In the genomic region with DNA sequence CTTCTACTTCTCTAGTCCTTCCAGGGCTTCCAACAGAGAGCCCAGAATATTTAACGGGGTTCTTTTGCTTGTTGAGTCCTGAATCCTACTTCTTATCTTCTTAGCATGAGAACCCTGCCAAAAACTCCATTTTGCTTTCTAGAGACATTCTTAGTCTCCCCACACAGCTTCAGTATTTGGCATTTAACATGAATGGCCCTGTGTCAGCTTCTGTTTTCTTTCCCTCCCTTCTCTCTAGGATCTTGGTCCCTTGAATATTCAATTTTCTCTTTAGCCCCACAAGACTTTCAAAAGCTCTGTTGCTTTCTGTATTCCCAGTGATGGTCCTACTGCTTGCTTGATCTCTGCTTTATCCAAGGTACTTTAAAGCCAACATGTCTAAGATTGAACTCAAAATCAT, we compare ENCODE assay signal across 34 cellular contexts.
"Had no signal": no experiment of that assay in that cellular context is flagged by ENCODE, and none has a peak within 500 bp of the region (broad histone marks: within the 10 kb centered on the region; RNA-seq: fewer than 3 reads in every experiment).

No MANE protein-coding gene starts in this region.

- H3K9me3 Mint-ChIP-seq: activated CD4-positive, alpha-beta memory T cell treated with anti-CD3 and anti-CD28 coated beads, Interleukin-2, amount 10 ng/mL, durations not matched to agents 7 days and 5 days; activated CD4-positive, alpha-beta T cell treated with anti-CD3 and anti-CD28 coated beads, Interleukin-2, amount 10 ng/mL, durations not matched to agents 24 days and 14 days; activated naive CD4-positive, alpha-beta T cell treated with anti-CD3 and anti-CD28 coated beads, Interleukin-2, amount 10 ng/mL, durations not matched to agents 7 days and 5 days; activated naive CD4-positive, alpha-beta T cell treated with anti-CD3 and anti-CD28 coated beads, Interleukin-2, amount 50 U/mL, for 24 hours; activated naive CD8-positive, alpha-beta T cell treated with anti-CD3 and anti-CD28 coated beads, Interleukin-2, amount 10 ng/mL, durations not matched to agents 7 days and 5 days; activated naive CD8-positive, alpha-beta T cell treated with anti-CD3 and anti-CD28 coated beads, Interleukin-2, amount 50 U/mL, for 24 hours; activated T-cell treated with anti-CD3 and anti-CD28 coated beads, Interleukin-2, amount 50 U/mL, for 24 hours; activated T-helper 2 cell treated with anti-CD3 and anti-CD28 coated beads, Interferon-gamma antibody, Interleukin-2, Interleukin-4, amounts not matched to agents 10 μg/mL and 5 μg/mL and 100 μg/mL, durations not matched to agents 14 hours and 24 hours and 36 hours; T-cell; T-helper 2 cell treated with Interferon-gamma antibody and Interleukin-4, amounts not matched to agents 5 μg/mL and 100 μg/mL, for 36 hours had no signal

- H3K4me1 ChIP-seq: ascending aorta, breast epithelium had no signal

- ATAC-seq: activated CD4-positive, CD25-positive, alpha-beta regulatory T cell treated with anti-CD3 and anti-CD28 coated beads, Interleukin-2, amount 50 U/mL, for 24 hours; activated CD8-positive, alpha-beta memory T cell treated with anti-CD3 and anti-CD28 coated beads, Interleukin-2, amount 10 ng/mL, durations not matched to agents 7 days and 5 days; activated CD8-positive, alpha-beta T cell treated with anti-CD3 and anti-CD28 coated beads, Interleukin-2, amount 10 ng/mL, durations not matched to agents 7 days and 5 days; activated naive CD8-positive, alpha-beta T cell treated with anti-CD3 and anti-CD28 coated beads, Interleukin-2, amount 50 U/mL, for 24 hours; body of pancreas; T-cell had no signal

- H3K27me3 Mint-ChIP-seq: activated CD4-positive, alpha-beta memory T cell treated with anti-CD3 and anti-CD28 coated beads, Interleukin-2, amount 10 ng/mL, durations not matched to agents 7 days and 5 days; activated CD4-positive, alpha-beta T cell treated with anti-CD3 and anti-CD28 coated beads, Interleukin-2, amount 10 ng/mL, durations not matched to agents 24 days and 14 days; activated CD8-positive, alpha-beta memory T cell treated with anti-CD3 and anti-CD28 coated beads, Interleukin-2, amount 10 ng/mL, durations not matched to agents 7 days and 5 days; activated naive CD4-positive, alpha-beta T cell treated with anti-CD3 and anti-CD28 coated beads, Interleukin-2, amount 10 ng/mL, durations not matched to agents 7 days and 5 days; activated naive CD4-positive, alpha-beta T cell treated with anti-CD3 and anti-CD28 coated beads, Interleukin-2, amount 50 U/mL, for 24 hours; activated naive CD8-positive, alpha-beta T cell; activated naive CD8-positive, alpha-beta T cell treated with anti-CD3 and anti-CD28 coated beads, Interleukin-2, amount 10 ng/mL, durations not matched to agents 7 days and 5 days; activated naive CD8-positive, alpha-beta T cell treated with anti-CD3 and anti-CD28 coated beads, Interleukin-2, amount 50 U/mL, for 24 hours; activated T-cell treated with anti-CD3 and anti-CD28 coated beads, Interleukin-2, amount 50 U/mL, for 24 hours; T-cell had no signal

- DNase-seq: activated CD4-positive, alpha-beta memory T cell treated with anti-CD3 and anti-CD28 coated beads, Interleukin-2, amount 10 ng/mL, durations not matched to agents 7 days and 5 days; activated CD4-positive, alpha-beta T cell treated with anti-CD3 and anti-CD28 coated beads for 1 hour; activated CD4-positive, alpha-beta T cell treated with anti-CD3 and anti-CD28 coated beads for 4 hours; activated CD4-positive, alpha-beta T cell treated with anti-CD3 and anti-CD28 coated beads, Interleukin-2, amount 10 ng/mL, durations not matched to agents 24 days and 14 days; activated CD4-positive, alpha-beta T cell treated with anti-CD3 and anti-CD28 coated beads, Interleukin-2, amount 50 U/mL, for 48 hours; activated CD4-positive, CD25-positive, alpha-beta regulatory T cell; activated CD8-positive, alpha-beta memory T cell treated with anti-CD3 and anti-CD28 coated beads for 24 hours; activated CD8-positive, alpha-beta memory T cell treated with anti-CD3 and anti-CD28 coated beads, Interleukin-2, amount 10 ng/mL, durations not matched to agents 7 days and 5 days; activated CD8-positive, alpha-beta memory T cell treated with anti-CD3 and anti-CD28 coated beads, Interleukin-2, amount 50 U/mL, for 48 hours; activated CD8-positive, alpha-beta T cell treated with anti-CD3 and anti-CD28 coated beads, Interleukin-2, amount 10 ng/mL, durations not matched to agents 7 days and 5 days; activated effector memory CD4-positive, alpha-beta T cell treated with Interleukin-2 at 50 U/mL for 16 hours; activated gamma-delta T cell; activated naive CD4-positive, alpha-beta T cell treated with anti-CD3 and anti-CD28 coated beads, Interleukin-2, amount 10 ng/mL, durations not matched to agents 7 days and 5 days; activated naive CD4-positive, alpha-beta T cell treated with Interleukin-2 at 50 U/mL for 16 hours; activated naive CD8-positive, alpha-beta T cell treated with anti-CD3 and anti-CD28 coated beads, Interleukin-2, amount 10 ng/mL, durations not matched to agents 7 days and 5 days; activated naive CD8-positive, alpha-beta T cell treated with anti-CD3 and anti-CD28 coated beads, Interleukin-2, amount 50 U/mL, for 24 hours; activated T-cell treated with anti-CD3 and anti-CD28 coated beads, Interleukin-2, amount 50 U/mL, for 24 hours; activated T-cell treated with anti-CD3 and anti-CD28 coated beads, Interleukin-2, amount 50 U/mL, for 48 hours; amygdala; anterior cingulate cortex; body of pancreas; brain microvascular endothelial cell; central memory CD4-positive, alpha-beta T cell; T-cell; T-helper 2 cell; T-helper 9 cell had no signal

- H3K9me3 ChIP-seq: ascending aorta, body of pancreas, breast epithelium had no signal

- H3K36me3 ChIP-seq: ascending aorta, brain microvascular endothelial cell, breast epithelium had no signal

- H3K4me3 Mint-ChIP-seq: activated CD4-positive, alpha-beta memory T cell treated with anti-CD3 and anti-CD28 coated beads, Interleukin-2, amount 10 ng/mL, durations not matched to agents 7 days and 5 days; activated CD4-positive, alpha-beta T cell treated with anti-CD3 and anti-CD28 coated beads, Interleukin-2, amount 10 ng/mL, durations not matched to agents 24 days and 14 days; activated CD8-positive, alpha-beta memory T cell treated with anti-CD3 and anti-CD28 coated beads, Interleukin-2, amount 10 ng/mL, durations not matched to agents 7 days and 5 days; activated CD8-positive, alpha-beta T cell treated with anti-CD3 and anti-CD28 coated beads, Interleukin-2, amount 10 ng/mL, durations not matched to agents 7 days and 5 days; activated naive CD4-positive, alpha-beta T cell treated with anti-CD3 and anti-CD28 coated beads, Interleukin-2, amount 10 ng/mL, durations not matched to agents 7 days and 5 days; activated naive CD4-positive, alpha-beta T cell treated with anti-CD3 and anti-CD28 coated beads, Interleukin-2, amount 50 U/mL, for 24 hours; activated naive CD8-positive, alpha-beta T cell; activated naive CD8-positive, alpha-beta T cell treated with anti-CD3 and anti-CD28 coated beads, Interleukin-2, amount 10 ng/mL, durations not matched to agents 7 days and 5 days; activated naive CD8-positive, alpha-beta T cell treated with anti-CD3 and anti-CD28 coated beads, Interleukin-2, amount 50 U/mL, for 24 hours; activated T-cell treated with anti-CD3 and anti-CD28 coated beads, Interleukin-2, amount 50 U/mL, for 24 hours; T-cell; T-helper 2 cell treated with Interferon-gamma antibody and Interleukin-4, amounts not matched to agents 5 μg/mL and 100 μg/mL, for 36 hours had no signal

- H3K36me3 Mint-ChIP-seq: activated naive CD4-positive, alpha-beta T cell treated with anti-CD3 and anti-CD28 coated beads, Interleukin-2, amount 10 ng/mL, durations not matched to agents 7 days and 5 days had no signal

- H3K27me3 ChIP-seq: ascending aorta, body of pancreas, brain microvascular endothelial cell, breast epithelium had no signal

- H3K27ac ChIP-seq: ascending aorta, body of pancreas, brain microvascular endothelial cell, breast epithelium, VCaP had no signal

- H3K4me3 ChIP-seq: ascending aorta, body of pancreas, breast epithelium had no signal

- H3K4me1 Mint-ChIP-seq: activated CD8-positive, alpha-beta memory T cell treated with anti-CD3 and anti-CD28 coated beads, Interleukin-2, amount 10 ng/mL, durations not matched to agents 7 days and 5 days; activated naive CD4-positive, alpha-beta T cell treated with anti-CD3 and anti-CD28 coated beads, Interleukin-2, amount 10 ng/mL, durations not matched to agents 7 days and 5 days had no signal

- H3K27ac Mint-ChIP-seq: activated CD4-positive, alpha-beta memory T cell treated with anti-CD3 and anti-CD28 coated beads, Interleukin-2, amount 10 ng/mL, durations not matched to agents 7 days and 5 days; activated CD4-positive, alpha-beta T cell treated with anti-CD3 and anti-CD28 coated beads, Interleukin-2, amount 10 ng/mL, durations not matched to agents 24 days and 14 days; activated CD8-positive, alpha-beta memory T cell treated with anti-CD3 and anti-CD28 coated beads, Interleukin-2, amount 10 ng/mL, durations not matched to agents 7 days and 5 days; activated CD8-positive, alpha-beta T cell treated with anti-CD3 and anti-CD28 coated beads, Interleukin-2, amount 10 ng/mL, durations not matched to agents 7 days and 5 days; activated naive CD4-positive, alpha-beta T cell treated with anti-CD3 and anti-CD28 coated beads, Interleukin-2, amount 10 ng/mL, durations not matched to agents 7 days and 5 days; activated naive CD8-positive, alpha-beta T cell; activated naive CD8-positive, alpha-beta T cell treated with anti-CD3 and anti-CD28 coated beads, Interleukin-2, amount 10 ng/mL, durations not matched to agents 7 days and 5 days; activated naive CD8-positive, alpha-beta T cell treated with anti-CD3 and anti-CD28 coated beads, Interleukin-2, amount 50 U/mL, for 24 hours; activated T-cell treated with anti-CD3 and anti-CD28 coated beads, Interleukin-2, amount 50 U/mL, for 24 hours; activated T-helper 2 cell treated with anti-CD3 and anti-CD28 coated beads, Interferon-gamma antibody, Interleukin-2, Interleukin-4, amounts not matched to agents 10 μg/mL and 5 μg/mL and 100 μg/mL, durations not matched to agents 14 hours and 24 hours and 36 hours; T-cell; T-helper 2 cell treated with Interferon-gamma antibody and Interleukin-4, amounts not matched to agents 5 μg/mL and 100 μg/mL, for 36 hours had no signal
